8 cellular contexts compared by ENCODE assay signal in genomic region chr19:14556662-14557188, GRCh38. TPM values are rescaled to one million over a fixed set of nuclear protein-coding genes. Genes with fewer than 3 reads are reported as not detected.
DNase-seq lines count a peak whose midpoint lies in the region; ATAC-seq, FAIRE-seq and TF ChIP-seq lines count a peak whose summit lies in the region.

No MANE protein-coding gene starts in this region.

- H3K36me3 ChIP-seq in pancreas (no peaks in the 10 kb centered on the region), thoracic aorta (no peaks in the 10 kb centered on the region)

- ATAC-seq in pancreas (peak; percentile 86 to 95 (median 90)), thoracic aorta (ENCODE audit: insufficient number of reproducible peaks, low FRiP score, low read depth) (no peak), GM18519 (IDR thresholded peaks at IDR 0.05; ENCODE audit: low FRiP score, unreplicated experiment) (no peak)

- H3K9me3 ChIP-seq in pancreas = no peaks in the 10 kb centered on the region
- no peaks in the 10 kb centered on the region for H3K9me3 ChIP-seq in thoracic aorta

- intact Hi-C loops in pancreas (cut with DNase I) = no loop called here

- peak; percentile 91 for DNase-seq in GM10266 (ENCODE audit: extremely low spot score)
- DNase-seq in HTR-8/SVneo (ENCODE audit: insufficient read length, low spot score) = peak; percentile 78
- DNase-seq in SK-N-DZ (ENCODE audit: low spot score) = peak; percentile 56
- DNase-seq in activated naive CD4-positive, alpha-beta T cell treated with anti-CD3 and anti-CD28 coated beads, Interleukin-2, amount 50 U/mL, for 16 hours = peak; percentile 76
- peak; percentile 48 for DNase-seq in glomerular endothelial cell (ENCODE audit: extremely low read depth, low read depth, low spot score)
- peak; percentile 57 to 91 (median 78) for DNase-seq in pancreas
- DNase-seq in thoracic aorta (ENCODE audit: low spot score) = no peak

- H3K27me3 ChIP-seq in pancreas = no peaks in the 10 kb centered on the region
- H3K27me3 ChIP-seq in thoracic aorta (replicated peaks; ENCODE audit: insufficient read depth) = no peaks in the 10 kb centered on the region

- H3K4me1 ChIP-seq in pancreas = peaks cover 0 to 7% (median 4%) of the 10 kb centered on the region in 3 donors
- H3K4me1 ChIP-seq in thoracic aorta (ENCODE audit: control insufficient read depth in 1 of 2, low read depth in 2 of 2) = peaks cover 18 to 30% of the 10 kb centered on the region in 2 donors

- TF ChIP-seq CTCF in GM10266 (IDR thresholded peaks at IDR 0.05; ENCODE audit: control insufficient read depth, insufficient read depth, low read depth, missing control alignments) = peak; percentile 98
- TF ChIP-seq CTCF in pancreas (IDR thresholded peaks at IDR 0.05) = peak; percentile 95 to 98 (median 96)
- peak; percentile 96 for TF ChIP-seq CTCF in thoracic aorta (IDR thresholded peaks at IDR 0.05)

- no peak overlapping the region for H3K27ac ChIP-seq in pancreas
- H3K27ac ChIP-seq in thoracic aorta = peak overlapping the region in 1 of 2 donors; percentile 43

- WGBS in pancreas, 2 donors = 10 to 11% methylated on average over 15 to 18 of the region's 18 CpGs

- FAIRE-seq in HTR-8/SVneo (lab: Jason Lieb, UNC) (peak; percentile 54), pancreas (lab: Jason Lieb, UNC) (no peak)

- H3K4me3 ChIP-seq in pancreas (peak overlapping the region in 1 of 4 donors; percentile 6), thoracic aorta (peak overlapping the region; percentile 50)

RNA-seq across cellular contexts. Expression of gene NDUFB7, which starts 15.1 kb away (rescaled TPM):
- 439 and 440 TPM in 2 replicates for polyA plus RNA-seq in SK-N-DZ (2014; cell fraction: cytosol; rRNA removed)
- 262 and 394 TPM in 2 replicates for polyA plus RNA-seq in SK-N-DZ (2014; cell fraction: nucleus; rRNA removed)
- 337 and 386 TPM in 2 replicates for total RNA-seq in glomerular endothelial cell
- 10 to 100 TPM; 62.5 to 80.9 (median 71.7) TPM for total RNA-seq in pancreas
- 100 to 1,000 TPM; 247 to 270 TPM for polyA plus RNA-seq in pancreas
- 100 to 1,000 TPM; 179 to 251 TPM for total RNA-seq in thoracic aorta

RNA-seq across cellular contexts. Expression of gene CLEC17A, which starts 26.2 kb away (rescaled TPM):
- not detected in 2 replicates for polyA plus RNA-seq in SK-N-DZ (2014; cell fraction: cytosol; rRNA removed)
- polyA plus RNA-seq in SK-N-DZ (2014; cell fraction: nucleus; rRNA removed) = not detected in 2 replicates
- total RNA-seq in glomerular endothelial cell = not detected in 2 replicates
- total RNA-seq in pancreas = under 1 TPM in 3 of 6 donors, not detected in 3; 0.09 to 0.15 (median 0.13) TPM
- polyA plus RNA-seq in pancreas = under 1 TPM in 1 of 2 donors, not detected in 1; 0.11 TPM
- total RNA-seq in thoracic aorta = not detected

RNA-seq across cellular contexts. Expression of gene TECR, which starts 27.3 kb away (rescaled TPM):
- 72.0 and 77.8 TPM in 2 replicates for polyA plus RNA-seq in SK-N-DZ (2014; cell fraction: cytosol; rRNA removed)
- polyA plus RNA-seq in SK-N-DZ (2014; cell fraction: nucleus; rRNA removed) = 85.0 and 86.2 TPM in 2 replicates
- total RNA-seq in glomerular endothelial cell (42.7 and 43.8 TPM in 2 replicates), pancreas (10 to 100 TPM; 41.8 to 68.5 (median 50.8) TPM), thoracic aorta (10 to 100 TPM; 35.6 to 37.6 TPM)
- polyA plus RNA-seq in pancreas = 100 to 1,000 TPM; 115 to 129 TPM

RNA-seq across cellular contexts. Expression of gene DNAJB1, which starts 38.5 kb away (rescaled TPM):
- polyA plus RNA-seq in SK-N-DZ (2014; cell fraction: cytosol; rRNA removed) = 65.5 and 66.5 TPM in 2 replicates
- polyA plus RNA-seq in SK-N-DZ (2014; cell fraction: nucleus; rRNA removed) = 34.4 and 37.4 TPM in 2 replicates
- total RNA-seq in glomerular endothelial cell = 73.6 and 84.1 TPM in 2 replicates
- 10 to 100 TPM; 22.7 to 63.0 (median 29.3) TPM for total RNA-seq in pancreas
- polyA plus RNA-seq in pancreas = 10 to 100 TPM; 22.4 to 39.6 TPM
- total RNA-seq in thoracic aorta = 10 to 100 TPM; 50.1 to 50.6 TPM

Comparison
In these comparisons a context has a peak if more than half of its experiments do, and no peak if none do; other contexts are left out.
1. ATAC-seq: peak in pancreas (4 of 4); none in thoracic aorta (single experiment) and GM18519 (single experiment).
2. Peak in every context shown above with its lines, with median percentiles within 50 percentile points of each other: CTCF ChIP-seq.